ENCODE assay signal across 9 cellular contexts in the genomic region with DNA sequence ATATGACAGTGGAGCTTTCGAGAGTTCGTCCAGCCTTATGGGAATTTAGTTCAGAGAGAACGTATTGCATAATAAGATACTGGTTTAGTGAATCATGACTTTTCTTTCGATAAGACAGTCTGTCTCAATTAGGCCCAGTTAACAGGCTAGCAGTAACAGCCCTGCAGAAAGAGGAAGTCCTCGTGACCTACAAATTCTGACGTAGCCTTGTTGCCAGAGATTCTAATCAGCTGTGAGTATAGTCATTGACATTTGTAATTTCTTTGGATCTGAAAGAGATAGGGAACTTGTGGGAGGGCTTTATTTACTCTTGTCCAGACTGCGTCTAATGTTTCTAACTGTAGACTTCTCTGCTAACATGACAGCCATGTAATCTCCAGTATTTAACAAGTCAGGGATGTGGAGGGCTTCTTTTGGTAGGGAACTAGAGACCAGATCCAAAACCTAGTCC. TPM values are rescaled to one million over a fixed set of nuclear protein-coding genes. Genes with fewer than 3 reads are reported as not detected.
DNase-seq lines count a peak whose midpoint lies in the region; ATAC-seq, FAIRE-seq and TF ChIP-seq lines count a peak whose summit lies in the region.
"Had no signal": no experiment of that assay in that cellular context is flagged by ENCODE, and none has a peak within 500 bp of the region (broad histone marks: within the 10 kb centered on the region; RNA-seq: fewer than 3 reads in every experiment).

No MANE protein-coding gene starts in this region.

- H3K4me1 Mint-ChIP-seq in CD14-positive monocyte (peaks cover 20% of the 10 kb centered on the region), HFFc6 (ENCODE audit: low read depth) (peaks cover 28% of the 10 kb centered on the region)
- H3K4me1 Mint-ChIP-seq: activated naive CD4-positive, alpha-beta T cell treated with anti-CD3 and anti-CD28 coated beads, Interleukin-2, amount 50 U/mL, for 24 hours had no signal

- intact Hi-C loops in CD14-positive monocyte (cut with micrococcal nuclease) (no loop called here), left ventricle myocardium superior (cut with micrococcal nuclease) (no loop called here)

- H3K27me3 Mint-ChIP-seq in CD14-positive monocyte (ENCODE audit: low read depth in 3 of 3) = peaks cover 2 to 6% (median 2%) of the 10 kb centered on the region in 3 donors
- H3K27me3 Mint-ChIP-seq in HFFc6 (ENCODE audit: insufficient read depth) = peaks cover 12% of the 10 kb centered on the region; the same call in 1 of the 2 replicates

- TF ChIP-seq CTCF in CD14-positive monocyte (IDR thresholded peaks at IDR 0.05) (no peak), HFFc6 (IDR thresholded peaks at IDR 0.05) (no peak)

- no peak overlapping the region for H3K4me3 Mint-ChIP-seq in CD14-positive monocyte
- H3K4me3 Mint-ChIP-seq in HFFc6 = peak overlapping the region; percentile 37; the same call in 1 of the 2 replicates
- H3K4me3 Mint-ChIP-seq: activated naive CD4-positive, alpha-beta T cell treated with anti-CD3 and anti-CD28 coated beads, Interleukin-2, amount 50 U/mL, for 24 hours had no signal

- H3K9me3 Mint-ChIP-seq in CD14-positive monocyte (peaks cover 0 to 4% (median 0%) of the 10 kb centered on the region in 7 donors), HFFc6 (no peaks in the 10 kb centered on the region; the same call in 1 of the 2 replicates)
- H3K9me3 Mint-ChIP-seq: activated naive CD4-positive, alpha-beta T cell treated with anti-CD3 and anti-CD28 coated beads, Interleukin-2, amount 50 U/mL, for 24 hours had no signal

- DNase-seq in CD14-positive monocyte (ENCODE audit: low spot score) (peak; percentile 87), HFFc6 (peak; percentile 98), SKM-1 (lab: John Stamatoyannopoulos, UW; ENCODE audit: unreplicated experiment) (peak; percentile 90), left ventricle myocardium superior (no peak), ureter (ENCODE audit: low spot score) (peak; percentile 65), NCI-H82 treated with DMSO at 0.1 percent for 48 hours (lab: John Stamatoyannopoulos, UW; ENCODE audit: unreplicated experiment) (no peak), NCI-H446 (lab: John Stamatoyannopoulos, UW) (no peak), frontal cortex (ENCODE audit: low spot score in 2 of 2) (no peak)

- peak; percentile 56 for ATAC-seq in left ventricle myocardium superior

- H3K27ac Mint-ChIP-seq in CD14-positive monocyte = peak overlapping the region; percentile 87 to 96 (median 94)
- peak overlapping the region; percentile 70 for H3K27ac Mint-ChIP-seq in HFFc6
- H3K27ac Mint-ChIP-seq: activated naive CD4-positive, alpha-beta T cell treated with anti-CD3 and anti-CD28 coated beads, Interleukin-2, amount 50 U/mL, for 24 hours had no signal

- FAIRE-seq in frontal cortex (lab: Jason Lieb, UNC) = no peak

- H3K36me3 Mint-ChIP-seq in CD14-positive monocyte = peaks cover 0 to 2% of the 10 kb centered on the region in 2 donors
- H3K36me3 Mint-ChIP-seq in HFFc6 (ENCODE audit: low read depth) = no peaks in the 10 kb centered on the region
- H3K36me3 Mint-ChIP-seq: activated naive CD4-positive, alpha-beta T cell treated with anti-CD3 and anti-CD28 coated beads, Interleukin-2, amount 50 U/mL, for 24 hours had no signal

RNA-seq across cellular contexts. Expression of gene ART3, which starts 15.8 kb away (rescaled TPM):
- not detected for polyA plus RNA-seq in CD14-positive monocyte
- total RNA-seq in HFFc6 (2021; fragmentation: NEBNext Ultra II Directional; extraction: Animal tissue kit (Norgen Biotek cat#: 25700)) = not detected
- 145 TPM for total RNA-seq in left ventricle myocardium superior
- not detected for total RNA-seq in ureter
- 2.9 TPM for total RNA-seq in frontal cortex

RNA-seq across cellular contexts. Expression of gene CXCL11, which starts 54.4 kb away (rescaled TPM):
- under 1 TPM; 0.25 to 0.36 TPM for polyA plus RNA-seq in CD14-positive monocyte
- not detected for total RNA-seq in HFFc6 (2021; fragmentation: NEBNext Ultra II Directional; extraction: Animal tissue kit (Norgen Biotek cat#: 25700))
- total RNA-seq in left ventricle myocardium superior (0.42 TPM), ureter (0.31 TPM), frontal cortex (not detected)

RNA-seq across cellular contexts. Expression of gene NUP54, which starts 57.9 kb away (rescaled TPM):
- polyA plus RNA-seq in CD14-positive monocyte = 10 to 100 TPM; 16.2 to 25.0 TPM
- total RNA-seq in HFFc6 (2021; fragmentation: NEBNext Ultra II Directional; extraction: Animal tissue kit (Norgen Biotek cat#: 25700)) = 10 to 100 TPM; 25.7 to 37.8 (median 33.3) TPM
- total RNA-seq in left ventricle myocardium superior (17.3 TPM), ureter (47.2 TPM), frontal cortex (128 TPM)

Comparison
In these comparisons a context has a peak if more than half of its experiments do, and no peak if none do; other contexts are left out.
1. DNase-seq: peak in CD14-positive monocyte (single experiment), HFFc6 (single experiment), SKM-1 (single experiment) and ureter (single experiment); none in left ventricle myocardium superior (single experiment), NCI-H82 treated with DMSO at 0.1 percent for 48 hours (single experiment), NCI-H446 (0 of 2) and frontal cortex (0 of 2).
2. RNA of gene ART3, which starts 15.8 kb away (total RNA-seq): 145 TPM in left ventricle myocardium superior (single experiment); 2.9 TPM in frontal cortex (single experiment), not detected in ureter (single experiment) and not detected in HFFc6; every median in the first group is over 10 times any median in the second.